Comparison of ENCODE assay signal across 8 cellular contexts in the genomic region with DNA sequence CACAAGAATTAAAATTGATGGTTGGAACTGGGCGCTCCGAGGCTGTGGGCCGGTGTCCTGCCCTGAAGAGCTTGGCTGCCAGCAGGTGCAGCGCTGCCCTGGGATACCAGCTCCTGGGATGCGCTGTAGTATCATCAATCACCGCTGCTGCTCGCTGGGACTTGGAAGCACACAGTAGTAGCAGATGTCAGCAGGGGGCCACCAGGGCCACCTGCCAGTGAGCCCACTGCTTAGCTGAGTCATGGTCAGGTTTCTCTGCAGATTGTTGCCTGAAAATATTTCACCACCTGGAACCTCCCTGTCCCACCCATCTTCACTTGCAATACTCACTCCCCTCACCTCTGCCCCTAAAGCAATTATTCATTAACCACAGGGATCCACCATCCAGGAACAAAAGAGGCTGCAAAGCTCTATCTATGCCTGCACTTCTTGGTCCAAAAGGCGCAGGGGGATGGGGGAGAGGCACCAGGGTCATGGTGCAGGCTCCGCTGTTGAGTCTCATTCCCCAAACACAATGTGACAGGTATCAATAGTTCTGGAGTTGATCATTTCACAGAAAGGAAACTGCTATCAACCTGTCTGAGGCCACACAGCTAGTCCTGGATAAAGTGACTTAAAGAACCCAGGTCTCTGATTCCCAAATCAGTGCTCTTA. TPM values are rescaled to one million over a fixed set of nuclear protein-coding genes. Genes with fewer than 3 reads are reported as not detected.
DNase-seq lines count a peak whose midpoint lies in the region; ATAC-seq, FAIRE-seq and TF ChIP-seq lines count a peak whose summit lies in the region.
"Not testable (repeated sequence)": the region's sequence is repeated elsewhere in the genome, so short reads cannot be mapped to it uniquely, and the experiment has no call there.

No MANE protein-coding gene starts in this region.

- not testable (repeated sequence) for H4K20me1 ChIP-seq in mammary epithelial cell (ENCODE audit: insufficient read depth, low read length); HepG2 (ENCODE audit: insufficient read depth, low read length)

- dilution Hi-C loops in mammary epithelial cell (cut with HindIII; ENCODE audit: low sequenced_read_pairs) = not testable (repeated sequence)

- not testable (repeated sequence) for H3K4me3 ChIP-seq in mammary epithelial cell (replicated peaks in 1 of 3; ENCODE audit: insufficient read depth in 1 of 3, low read depth in 2 of 3, low read length in 3 of 3); HepG2 (replicated peaks in 1 of 3; ENCODE audit: insufficient read depth in 1 of 3, low read depth in 2 of 3, low read length in 3 of 3); small intestine (ENCODE audit: low read depth in 1 of 2, low read length in 2 of 2)

- CTCF ChIA-PET in RWPE1 (lab: Yijun Ruan, JAX); mammary epithelial cell (lab: Charles Lee; ENCODE audit: low non-redundant PET); HepG2 (lab: Yijun Ruan, JAX; ENCODE audit: low intra/inter-chr PET ratio, low total read pairs): not testable (repeated sequence)

- H3K4me1 ChIP-seq in mammary epithelial cell (ENCODE audit: insufficient read depth, low read length) = peaks cover 19% of the 10 kb centered on the region
- peaks cover 30% of the 10 kb centered on the region for H3K4me1 ChIP-seq in HepG2 (ENCODE audit: insufficient read depth, low read length)
- not testable (repeated sequence) for H3K4me1 ChIP-seq in small intestine (ENCODE audit: control insufficient read depth in 2 of 2, insufficient read depth in 1 of 2, low read depth in 1 of 2, low read length in 1 of 2)

- H3K27me3 ChIP-seq in mammary epithelial cell (ENCODE audit: insufficient read depth, low read length); HepG2 (ENCODE audit: control insufficient read depth in 1 of 2, insufficient read depth in 2 of 2, low read length in 2 of 2); small intestine (ENCODE audit: control insufficient read depth in 2 of 2, insufficient read depth in 2 of 2, low read length in 2 of 2): not testable (repeated sequence)

- not testable (repeated sequence) for FAIRE-seq in HepG2 (lab: Jason Lieb, UNC); small intestine (lab: Jason Lieb, UNC)

- not testable (repeated sequence) for H3K36me3 ChIP-seq in mammary epithelial cell (ENCODE audit: insufficient read depth, low read length); HepG2 (replicated peaks in 1 of 2; ENCODE audit: control insufficient read depth in 1 of 2, insufficient read depth in 2 of 2, low read length in 2 of 2); small intestine (ENCODE audit: control insufficient read depth in 2 of 2, insufficient read depth in 2 of 2, low read length in 2 of 2)

- BruUV-seq in mammary epithelial cell (replicated peaks; lab: Mats Ljungman, UMichigan); HepG2 (replicated peaks; lab: Mats Ljungman, UMichigan): not testable (repeated sequence)

- in situ Hi-C loops in Caki2 (cut with HindIII; ENCODE audit: low pct_unique_long_range_greater_than_20kb, low sequenced_read_pairs); mammary epithelial cell (cut with MboI; ENCODE audit: low sequenced_read_pairs in 2 of 2); HepG2 (cut with HindIII; ENCODE audit: extremely low pct_ligation_motif_present, low pct_unique_long_range_greater_than_20kb): not testable (repeated sequence)

- peak; percentile 75 for DNase-seq in Caki2 (ENCODE audit: low read depth)
- peak; percentile 72 for DNase-seq in HT-29 (ENCODE audit: low spot score)
- DNase-seq in NCI-H2081 treated with DMSO at 0.1 percent for 48 hours (lab: John Stamatoyannopoulos, UW) = peak; percentile 18
- peak; percentile 28 for DNase-seq in NCI-H510A treated with DMSO at 0.1 percent for 48 hours (lab: John Stamatoyannopoulos, UW)
- not testable (repeated sequence) for DNase-seq in RWPE1 (ENCODE audit: low spot score)
- DNase-seq in mammary epithelial cell = peak; percentile 30
- DNase-seq in HepG2 (ENCODE audit: low spot score) = peak; percentile 15
- DNase-seq in small intestine = peak; percentile 55

- not testable (repeated sequence) for H3K9me3 ChIP-seq in mammary epithelial cell (replicated peaks; ENCODE audit: insufficient read depth, low read length); HepG2 (ENCODE audit: low read length); small intestine (ENCODE audit: control insufficient read depth, low read depth)

- WGBS in mammary epithelial cell (ENCODE audit: low coverage, missing lambda C conversion rate) = 93% methylated on average over 6 of the region's 9 CpGs
- 8% methylated on average over 7 of the region's 9 CpGs for WGBS in HepG2 (ENCODE audit: low lambda C conversion rate)
- 41 to 62% (median 47%) methylated on average over 9 of the region's 9 CpGs for WGBS in small intestine, 3 donors

- not testable (repeated sequence) for ATAC-seq in HepG2

- H3K79me2 ChIP-seq in mammary epithelial cell (ENCODE audit: insufficient read depth, low read length) = peaks cover 28% of the 10 kb centered on the region
- not testable (repeated sequence) for H3K79me2 ChIP-seq in HepG2 (ENCODE audit: insufficient read depth, low read length)

- not testable (repeated sequence) for TF ChIP-seq POLR2A in HepG2 (IDR thresholded peaks at IDR 0.05; ENCODE audit: insufficient read depth in 1 of 2, low read depth in 2 of 2, low read length in 2 of 2)

- not testable (repeated sequence) for H3K4me2 ChIP-seq in mammary epithelial cell (ENCODE audit: insufficient read depth, low read depth, low read length)
- H3K4me2 ChIP-seq in HepG2 (ENCODE audit: low read depth, low read length) = peak overlapping the region; percentile 32; the same call in 1 of the 2 replicates

- H3K9ac ChIP-seq in mammary epithelial cell (ENCODE audit: insufficient read depth, low read length); HepG2 (ENCODE audit: insufficient read depth, low read depth, low read length): not testable (repeated sequence)

- H3K27ac ChIP-seq in RWPE1 (peak overlapping the region; percentile 63), small intestine (ENCODE audit: low read depth in 1 of 2, low read length in 1 of 2) (peak overlapping the region in 1 of 2 donors; percentile 62)
- not testable (repeated sequence) for H3K27ac ChIP-seq in mammary epithelial cell (ENCODE audit: insufficient read depth, low read depth, low read length); HepG2 (ENCODE audit: extremely low read length, insufficient read depth, low read length)

- intact Hi-C loops in mammary epithelial cell (cut with micrococcal nuclease); HepG2 (cut with micrococcal nuclease; ENCODE audit: unreplicated experiment): not testable (repeated sequence)

- TF ChIP-seq RAD21 in HepG2 (CRISPR knock-in tag; IDR thresholded peaks at IDR 0.05) = not testable (repeated sequence)

- H2AFZ ChIP-seq in mammary epithelial cell (ENCODE audit: low read depth, low read length); HepG2 (ENCODE audit: low read length): not testable (repeated sequence)

- not testable (repeated sequence) for TF ChIP-seq CTCF in RWPE1 (conservative IDR thresholded peaks at IDR 0.05; ENCODE audit: low read depth); mammary epithelial cell (conservative IDR thresholded peaks at IDR 0.05 in 1 of 2, IDR thresholded peaks at IDR 0.05 in 1 of 2; ENCODE audit: extremely low read depth in 1 of 2, insufficient read depth in 1 of 2, low read depth in 1 of 2, low read length in 2 of 2); HepG2 (CRISPR knock-in tag; IDR thresholded peaks at IDR 0.05)

- TF ChIP-seq EP300 in HepG2 (IDR thresholded peaks at IDR 0.05; ENCODE audit: low read depth in 2 of 2, low read length in 2 of 2); HepG2 (CRISPR knock-in tag; IDR thresholded peaks at IDR 0.05; ENCODE audit: borderline replicate concordance): not testable (repeated sequence)

- POLR2A ChIA-PET in RWPE1 (lab: Yijun Ruan, JAX; ENCODE audit: low non-redundant PET) = interaction anchor here (0.6 kb wide), 1 partner anchor 56 kb away, joined by 3 read pairs; no protein-coding TSS in a partner anchor
- POLR2A ChIA-PET in HepG2 (lab: Yijun Ruan, JAX) = not testable (repeated sequence)

RNA-seq across cellular contexts. Expression of gene IGSF3, which starts 24.8 kb away (rescaled TPM):
- 30.4 and 36.0 TPM in 2 replicates for total RNA-seq in Caki2 (2014; rRNA removed; shearing (Covaris generic); ENCODE audit: low replicate concordance)
- total RNA-seq in HT-29 (2014; rRNA removed; shearing (Covaris generic)) = 27.2 and 31.0 TPM in 2 replicates
- 100 to 1,000 TPM in 1 of 2 donors, 10 to 100 TPM in 1; 32.2 to 134 TPM for total RNA-seq in mammary epithelial cell
- polyA plus RNA-seq in mammary epithelial cell = 29.5 TPM
- 58.6 TPM for polyA minus RNA-seq in mammary epithelial cell
- 0.03 and 0.11 TPM in 2 replicates for total RNA-seq in HepG2 (2016; rRNA removed; fragmentation: Illumina TruSeq; extraction: Trizol)
- not detected in 2 replicates for total RNA-seq in HepG2 (2016; cell fraction: cytosol; rRNA removed; fragmentation: Illumina TruSeq; extraction: Trizol; ENCODE audit: low read depth)
- total RNA-seq in HepG2 (2016; cell fraction: insoluble cytoplasmic fraction; rRNA removed; fragmentation: Illumina TruSeq; extraction: Trizol) = 0.04 and 0.13 TPM in 2 replicates
- 0.03 TPM in 2 replicates for total RNA-seq in HepG2 (2016; cell fraction: membrane; rRNA removed; fragmentation: Illumina TruSeq; extraction: Trizol)
- total RNA-seq in HepG2 (2016; cell fraction: nucleus; rRNA removed; fragmentation: Illumina TruSeq; extraction: Trizol) = 0.12 and 0.19 TPM in 2 replicates
- 0.16 and 0.18 TPM in 2 replicates for polyA plus RNA-seq in HepG2 (2011; rRNA removed)
- polyA plus RNA-seq in HepG2 (2011; cell fraction: cytosol; rRNA removed) = 0.17 and 0.20 TPM in 2 replicates
- 0.12 and 1.2 TPM in 2 replicates for polyA plus RNA-seq in HepG2 (2011; cell fraction: nucleus; rRNA removed)
- polyA plus RNA-seq in HepG2 (2012) = 0.92 and 1.3 TPM in 2 replicates
- not detected in 2 replicates for polyA plus RNA-seq in HepG2 (2016; cell fraction: cytosol; fragmentation: Illumina TruSeq; extraction: Trizol; ENCODE audit: low read depth)
- 0.04 TPM in 1 of 2 replicates, not detected in the other for polyA plus RNA-seq in HepG2 (2016; cell fraction: insoluble cytoplasmic fraction; fragmentation: Illumina TruSeq; extraction: Trizol; ENCODE audit: low read depth)
- polyA plus RNA-seq in HepG2 (2016; cell fraction: membrane; fragmentation: Illumina TruSeq; extraction: Trizol; ENCODE audit: low read depth) = not detected in 2 replicates
- 0.08 TPM in 1 of 2 replicates, not detected in the other for polyA plus RNA-seq in HepG2 (2016; cell fraction: nucleus; fragmentation: Illumina TruSeq; extraction: Trizol; ENCODE audit: insufficient read depth, low read depth)
- polyA minus RNA-seq in HepG2 (2011; rRNA and poly(A)+ RNA removed; ENCODE audit: low replicate concordance) = 0.56 and 10.7 TPM in 2 replicates
- polyA minus RNA-seq in HepG2 (2011; cell fraction: cytosol; rRNA and poly(A)+ RNA removed) = 0.40 and 0.44 TPM in 2 replicates
- polyA minus RNA-seq in HepG2 (2011; cell fraction: nucleus; rRNA and poly(A)+ RNA removed) = 0.12 and 0.13 TPM in 2 replicates
- 1 to 10 TPM; 5.4 to 8.1 (median 5.8) TPM for polyA plus RNA-seq in small intestine

Comparison
In these comparisons a context has a peak if more than half of its experiments do, and no peak if none do; other contexts are left out.
1. RNA of gene IGSF3, which starts 24.8 kb away (total RNA-seq): 32.2 to 134 TPM in mammary epithelial cell, 27.2 to 31.0 TPM in HT-29 and 30.4 to 36.0 TPM in Caki2; 0.03 to 0.19 TPM in HepG2; every median in the first group is over 10 times any median in the second.